In the genomic region with DNA sequence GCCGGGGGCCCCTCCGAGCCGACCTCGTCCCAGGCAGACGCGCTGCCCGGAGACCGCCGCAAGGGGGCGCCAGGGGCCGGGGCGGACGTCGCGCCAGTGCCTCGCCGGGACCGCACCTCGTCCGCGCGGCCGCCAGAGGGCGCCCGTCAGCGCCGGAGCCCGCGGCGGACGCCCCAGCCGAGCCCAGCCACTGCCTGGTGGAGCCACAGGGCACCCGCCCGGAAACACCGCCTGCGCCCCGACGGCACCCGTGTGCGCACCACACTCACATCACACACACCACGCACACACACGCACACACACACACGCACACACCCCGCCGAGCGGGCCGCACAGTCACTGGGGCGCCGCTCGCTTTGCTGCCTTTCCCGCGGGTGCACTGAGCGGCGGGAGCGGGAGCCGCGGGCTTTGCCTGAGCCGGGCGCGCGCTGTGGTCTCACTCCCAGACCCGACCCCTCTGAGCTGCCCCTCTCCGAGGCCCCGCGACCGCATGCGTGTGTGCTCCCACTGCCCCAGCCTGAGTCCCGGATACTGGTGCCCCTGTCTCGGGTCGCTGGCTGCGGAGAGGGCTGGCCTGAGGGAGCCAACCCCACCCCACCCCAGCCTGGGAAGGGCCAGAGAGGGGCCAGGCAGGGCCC, we compare ENCODE assay signal across 8 cellular contexts.
DNase-seq lines count a peak whose midpoint lies in the region; ATAC-seq, FAIRE-seq and TF ChIP-seq lines count a peak whose summit lies in the region.

No MANE protein-coding gene starts in this region.

- in situ Hi-C loops in Caki2 (cut with HindIII; ENCODE audit: low pct_unique_long_range_greater_than_20kb, low sequenced_read_pairs), result no loop called here

- DNase-seq in Caki2 (ENCODE audit: low read depth), result peak; percentile 36
- DNase-seq in SKM-1 treated with dmso at 0.1 percent for 144 hours (lab: John Stamatoyannopoulos, UW; ENCODE audit: unreplicated experiment), result peak; percentile 43
- DNase-seq in bronchial epithelial cell (ENCODE audit: low read depth), result no peak
- DNase-seq in kidney, result peak; percentile 85
- DNase-seq in stimulated activated CD4-positive, alpha-beta T cell treated with anti-CD3 and anti-CD28 coated beads, Interleukin-15, amount 100 ng/mL, for 24 hours, result peak; percentile 74
- no peak for DNase-seq in NK-92 treated with Interleukin-12 subunit alpha and Interleukin-12 subunit beta, amount 100 ng/mL, for 24 hours (lab: John Stamatoyannopoulos, UW)

- peak; percentile 54 for ATAC-seq in GM19468 (IDR thresholded peaks at IDR 0.05; ENCODE audit: extremely low read depth, unreplicated experiment)
- ATAC-seq in HG03521 (IDR thresholded peaks at IDR 0.05; ENCODE audit: unreplicated experiment), result peak; percentile 96

- H3K36me3 ChIP-seq in bronchial epithelial cell (ENCODE audit: control insufficient read depth, insufficient read depth, low read length) (no peaks in the 10 kb centered on the region), kidney (ENCODE audit: control insufficient read depth in 1 of 2, insufficient read depth in 2 of 2, low read length in 2 of 2) (no peaks in the 10 kb centered on the region)

- H3K9ac ChIP-seq in kidney (ENCODE audit: low read length in 2 of 2), result peak overlapping the region in 1 of 2 donors; percentile 25

- intact Hi-C loops in kidney (cut with DNase I), result no loop called here

- H3K9me3 ChIP-seq in kidney (ENCODE audit: control insufficient read depth in 1 of 2, low read length in 2 of 2), result no peaks in the 10 kb centered on the region

- no peak overlapping the region for H3K27ac ChIP-seq in kidney (ENCODE audit: low read depth in 2 of 2, low read length in 2 of 2)

- peaks cover 3% of the 10 kb centered on the region for H3K27me3 ChIP-seq in bronchial epithelial cell (ENCODE audit: control insufficient read depth, insufficient read depth, low read length)

- H3K4me3 ChIP-seq in bronchial epithelial cell (ENCODE audit: low read depth, low read length) (peak overlapping the region; percentile 30), kidney (ENCODE audit: low read length in 2 of 2) (peak overlapping the region in 1 of 2 donors; percentile 26)

- TF ChIP-seq CTCF in bronchial epithelial cell (IDR thresholded peaks at IDR 0.05; ENCODE audit: insufficient read depth, low read length, severe bottlenecking), result peak; percentile 46
- peak; percentile 94 for TF ChIP-seq CTCF in kidney (IDR thresholded peaks at IDR 0.05; ENCODE audit: borderline replicate concordance, extremely low read depth, insufficient read depth)

- FAIRE-seq in bronchial epithelial cell (lab: Jason Lieb, UNC) (no peak), kidney (lab: Jason Lieb, UNC) (no peak)

- H3K4me1 ChIP-seq in kidney (ENCODE audit: control insufficient read depth in 1 of 2, insufficient read depth in 1 of 2, low read depth in 1 of 2, low read length in 2 of 2), result no peaks in the 10 kb centered on the region

Comparison
In these comparisons a context has a peak if more than half of its experiments do, and no peak if none do; other contexts are left out.
1. DNase-seq: peak in Caki2 (single experiment), SKM-1 treated with dmso at 0.1 percent for 144 hours (single experiment), kidney (single experiment) and stimulated activated CD4-positive, alpha-beta T cell treated with anti-CD3 and anti-CD28 coated beads, Interleukin-15, amount 100 ng/mL, for 24 hours (single experiment); none in bronchial epithelial cell (single experiment) and NK-92 treated with Interleukin-12 subunit alpha and Interleukin-12 subunit beta, amount 100 ng/mL, for 24 hours (single experiment).